Comparison of ENCODE assay signal across 25 cellular contexts in genomic region chrX:31243804-31244203, GRCh38.
DNase-seq lines count a peak whose midpoint lies in the region; ATAC-seq, FAIRE-seq and TF ChIP-seq lines count a peak whose summit lies in the region.
"Had no signal": no experiment of that assay in that cellular context is flagged by ENCODE, and none has a peak within 500 bp of the region (broad histone marks: within the 10 kb centered on the region; RNA-seq: fewer than 3 reads in every experiment).

No MANE protein-coding gene starts in this region.

- 0 out of 2 replicates have a peak overlapping the region, but pooled peaks have one; percentile 48 for H3K27ac ChIP-seq in DOHH2 (ENCODE audit: low read depth, low read length)
- peak overlapping the region; percentile 73 for H3K27ac ChIP-seq in OCI-LY7 (ENCODE audit: low read depth, low read length, poor library complexity, severe bottlenecking)
- no peak overlapping the region for H3K27ac ChIP-seq in astrocyte (ENCODE audit: low read depth, low read length)
- H3K27ac ChIP-seq: 22Rv1; A549; BLaER1 treated with 17β-estradiol and CSF1 and Interleukin-3, amounts not matched to agents 10 nM and 100 nM; C4-2B had no signal

- H3K4me2 ChIP-seq in DOHH2 (ENCODE audit: low read length) (no peak overlapping the region), OCI-LY7 (ENCODE audit: low read length) (peak overlapping the region; percentile 73), astrocyte (ENCODE audit: low read length) (no peak overlapping the region)
- H3K4me2 ChIP-seq: A549; BLaER1 treated with 17β-estradiol and CSF1 and Interleukin-3, amounts not matched to agents 10 nM and 100 nM had no signal

- H2AFZ ChIP-seq in OCI-LY7 (ENCODE audit: low read length) (no peak overlapping the region), astrocyte (ENCODE audit: low read depth, low read length) (no peak overlapping the region)

- H3K9me2 ChIP-seq in DOHH2 (replicated peaks; ENCODE audit: control insufficient read depth, low read length), result no peaks in the 10 kb centered on the region
- H3K9me2 ChIP-seq in OCI-LY7 (ENCODE audit: insufficient read depth, low read length), result no peaks in the 10 kb centered on the region

- CTCF ChIA-PET in OCI-LY7 (lab: Charles Lee; ENCODE audit: unreplicated experiment), result no interaction called here

- H3K27me3 Mint-ChIP-seq in astrocyte (ENCODE audit: low read depth, unreplicated experiment), result no peaks in the 10 kb centered on the region
- no peaks in the 10 kb centered on the region for H3K27me3 Mint-ChIP-seq in osteocyte (ENCODE audit: unreplicated experiment)
- H3K27me3 Mint-ChIP-seq: B cell; CD4-positive, alpha-beta T cell had no signal

- ATAC-seq in HG03095 (IDR thresholded peaks at IDR 0.05; ENCODE audit: unreplicated experiment) (no peak), GM19023 (IDR thresholded peaks at IDR 0.05; ENCODE audit: unreplicated experiment) (no peak), HG03565 (IDR thresholded peaks at IDR 0.05; ENCODE audit: unreplicated experiment) (no peak)
- ATAC-seq: A549; CD8-positive, alpha-beta T cell had no signal

- no peaks in the 10 kb centered on the region for H3K27me3 ChIP-seq in DOHH2 (ENCODE audit: control insufficient read depth, low read length)
- no peaks in the 10 kb centered on the region for H3K27me3 ChIP-seq in astrocyte (ENCODE audit: insufficient read depth, low read length)

- H4K20me1 ChIP-seq in DOHH2 (ENCODE audit: control insufficient read depth, insufficient read depth, low read depth, low read length) (no peaks in the 10 kb centered on the region), OCI-LY7 (ENCODE audit: insufficient read depth, low read length) (no peaks in the 10 kb centered on the region), astrocyte (ENCODE audit: insufficient read depth, low read length) (no peaks in the 10 kb centered on the region)
- H4K20me1 ChIP-seq: BLaER1 treated with 17β-estradiol and CSF1 and Interleukin-3, amounts not matched to agents 10 nM and 100 nM had no signal

- H3F3A ChIP-seq in DOHH2 (ENCODE audit: control insufficient read depth, insufficient read depth), result no peaks in the 10 kb centered on the region

- H3K4me1 ChIP-seq in DOHH2 (ENCODE audit: control insufficient read depth, low read length) (peaks cover 36% of the 10 kb centered on the region), OCI-LY7 (ENCODE audit: insufficient read depth, low read length, poor library complexity, severe bottlenecking) (peaks cover 75% of the 10 kb centered on the region), astrocyte (ENCODE audit: insufficient read depth, low read length) (no peaks in the 10 kb centered on the region)
- H3K4me1 ChIP-seq: A549 had no signal

- TF ChIP-seq CTCF in DOHH2 (IDR thresholded peaks at IDR 0.05; ENCODE audit: low read depth, low read length, poor library complexity, severe bottlenecking) (no peak), OCI-LY7 (conservative IDR thresholded peaks at IDR 0.05; ENCODE audit: low read length) (no peak), astrocyte (IDR thresholded peaks at IDR 0.05; ENCODE audit: insufficient read depth, low read depth, low read length) (no peak), osteocyte (IDR thresholded peaks at IDR 0.05) (no peak)

- H3K4me3 ChIP-seq in DOHH2 (ENCODE audit: low read length) (no peak overlapping the region), OCI-LY7 (ENCODE audit: low read depth, low read length, poor library complexity, severe bottlenecking) (no peak overlapping the region), astrocyte (ENCODE audit: insufficient read depth, low read depth, low read length) (no peak overlapping the region)
- H3K4me3 ChIP-seq: A549; BLaER1 treated with 17β-estradiol and CSF1 and Interleukin-3, amounts not matched to agents 10 nM and 100 nM had no signal

- H3K27ac Mint-ChIP-seq in astrocyte (ENCODE audit: unreplicated experiment) (no peak overlapping the region), osteocyte (ENCODE audit: unreplicated experiment) (peak overlapping the region; percentile 31)
- H3K27ac Mint-ChIP-seq: B cell; CD4-positive, alpha-beta T cell; CD8-positive, alpha-beta T cell had no signal

- FAIRE-seq in astrocyte (lab: Jason Lieb, UNC), result peak; percentile 26
- FAIRE-seq: D721Med, GM12891, GM18507, GM19239 had no signal

- H3K4me3 Mint-ChIP-seq in astrocyte (ENCODE audit: unreplicated experiment) (no peak overlapping the region), osteocyte (ENCODE audit: unreplicated experiment) (no peak overlapping the region)
- H3K4me3 Mint-ChIP-seq: B cell; CD4-positive, alpha-beta T cell; CD8-positive, alpha-beta T cell had no signal

- no peaks in the 10 kb centered on the region for H3K79me2 ChIP-seq in DOHH2 (ENCODE audit: control insufficient read depth, low read length)
- H3K79me2 ChIP-seq in OCI-LY7 (ENCODE audit: insufficient read depth, low read depth, low read length), result peaks cover 51% of the 10 kb centered on the region
- H3K79me2 ChIP-seq in astrocyte (ENCODE audit: insufficient read depth, low read length), result no peaks in the 10 kb centered on the region

- H3K4me1 Mint-ChIP-seq in astrocyte (ENCODE audit: low read depth, unreplicated experiment), result peaks cover 3% of the 10 kb centered on the region
- peaks cover 30% of the 10 kb centered on the region for H3K4me1 Mint-ChIP-seq in osteocyte (ENCODE audit: unreplicated experiment)

- DNase-seq in OCI-LY7 (ENCODE audit: low spot score) (no peak), astrocyte (ENCODE audit: low read depth) (no peak), osteocyte (ENCODE audit: extremely low spot score, unreplicated experiment) (no peak), middle frontal gyrus (ENCODE audit: extremely low spot score, low spot score) (no peak)
- DNase-seq: AML-193; Caco-2; Calu3; CD4-positive, alpha-beta T cell; CD8-positive, alpha-beta T cell; DMS79 treated with DMSO at 0.1 percent for 48 hours; EL; GF-D8 had no signal

- BruUV-seq in OCI-LY7 (replicated peaks; lab: Mats Ljungman, UMichigan), result no TSS peak

- H3K36me3 ChIP-seq in DOHH2 (ENCODE audit: control insufficient read depth, low read length), result no peaks in the 10 kb centered on the region
- H3K36me3 ChIP-seq in OCI-LY7 (ENCODE audit: insufficient read depth, low read length), result peaks cover 14% of the 10 kb centered on the region
- H3K36me3 ChIP-seq in astrocyte (ENCODE audit: insufficient read depth, low read length), result no peaks in the 10 kb centered on the region
- H3K36me3 ChIP-seq: BLaER1 treated with 17β-estradiol and CSF1 and Interleukin-3, amounts not matched to agents 10 nM and 100 nM had no signal

- no peaks in the 10 kb centered on the region for H3K9me3 Mint-ChIP-seq in astrocyte (ENCODE audit: unreplicated experiment)
- peaks cover 8% of the 10 kb centered on the region for H3K9me3 Mint-ChIP-seq in osteocyte (ENCODE audit: unreplicated experiment)
- H3K9me3 Mint-ChIP-seq: CD4-positive, alpha-beta T cell; CD8-positive, alpha-beta T cell had no signal

- intact Hi-C loops in OCI-LY7 (cut with micrococcal nuclease; ENCODE audit: unreplicated experiment), result no loop called here

- H3K9ac ChIP-seq in astrocyte (ENCODE audit: low read length), result no peak overlapping the region
- H3K9ac ChIP-seq: BLaER1 treated with 17β-estradiol and CSF1 and Interleukin-3, amounts not matched to agents 10 nM and 100 nM had no signal

- POLR2A ChIA-PET in OCI-LY7 (lab: Charles Lee), result interaction anchor here (0.5 to 1.9 kb wide), 12 partner anchors 9 to 1004 kb away, joined by 3 to 12 read pairs (median 3); no protein-coding TSS in a partner anchor

- H3K9me3 ChIP-seq in DOHH2 (ENCODE audit: control insufficient read depth, insufficient read depth, low read length) (no peaks in the 10 kb centered on the region), OCI-LY7 (ENCODE audit: low read length) (no peaks in the 10 kb centered on the region), astrocyte (ENCODE audit: insufficient read depth, low read depth, low read length) (no peaks in the 10 kb centered on the region)
- H3K9me3 ChIP-seq: A549, Caco-2 had no signal

- H3K36me3 Mint-ChIP-seq in astrocyte (ENCODE audit: low read depth, unreplicated experiment), result peaks cover 3% of the 10 kb centered on the region
- H3K36me3 Mint-ChIP-seq in osteocyte (ENCODE audit: unreplicated experiment), result peaks cover 27% of the 10 kb centered on the region
- H3K36me3 Mint-ChIP-seq: CD8-positive, alpha-beta T cell had no signal
